14 cellular contexts compared by ENCODE assay signal in genomic region chr18:27075828-27076227, GRCh38.
DNase-seq lines count a peak whose midpoint lies in the region; ATAC-seq and TF ChIP-seq lines count a peak whose summit lies in the region.
"Had no signal": no experiment of that assay in that cellular context is flagged by ENCODE, and none has a peak within 500 bp of the region (broad histone marks: within the 10 kb centered on the region; RNA-seq: fewer than 3 reads in every experiment).

No MANE protein-coding gene starts in this region.

- H3K4me1 ChIP-seq in aorta (ENCODE audit: control insufficient read depth in 1 of 2, insufficient read depth in 2 of 2, low read length in 2 of 2) = no peaks in the 10 kb centered on the region

- peaks cover 8% of the 10 kb centered on the region in 2 donors for H3K9me3 Mint-ChIP-seq in activated T-cell treated with anti-CD3 and anti-CD28 coated beads, Interleukin-2, amount 50 U/mL, for 72 hours
- peaks cover 8% of the 10 kb centered on the region for H3K9me3 Mint-ChIP-seq in activated T-cell treated with anti-CD3 and anti-CD28 coated beads, Interleukin-2, amount 50 U/mL, for 24 hours
- no peaks in the 10 kb centered on the region for H3K9me3 Mint-ChIP-seq in nephron progenitor cell

- no peak for ATAC-seq in activated T-cell treated with anti-CD3 and anti-CD28 coated beads, Interleukin-2, amount 50 U/mL, for 72 hours (replicated peaks in 1 of 2)
- ATAC-seq in aorta (ENCODE audit: low FRiP score) = no peak

- WGBS in aorta, 2 donors = 67 to 68% methylated on average over 3 of the region's 3 CpGs

- H3K36me3 ChIP-seq in aorta (ENCODE audit: control insufficient read depth in 1 of 2, insufficient read depth in 2 of 2, low read length in 1 of 2) = no peaks in the 10 kb centered on the region

- peak overlapping the region; percentile 15 for H3K27ac Mint-ChIP-seq in activated T-cell treated with anti-CD3 and anti-CD28 coated beads, Interleukin-2, amount 50 U/mL, for 72 hours
- no peak overlapping the region for H3K27ac Mint-ChIP-seq in activated T-cell treated with anti-CD3 and anti-CD28 coated beads, Interleukin-2, amount 50 U/mL, for 24 hours
- peak overlapping the region; percentile 41 for H3K27ac Mint-ChIP-seq in nephron progenitor cell
- H3K27ac Mint-ChIP-seq: CD14-positive monocyte had no signal

- no peaks in the 10 kb centered on the region for H3K4me1 Mint-ChIP-seq in activated T-cell treated with anti-CD3 and anti-CD28 coated beads, Interleukin-2, amount 50 U/mL, for 72 hours (ENCODE audit: low read depth)
- H3K4me1 Mint-ChIP-seq in activated T-cell treated with anti-CD3 and anti-CD28 coated beads, Interleukin-2, amount 50 U/mL, for 24 hours (ENCODE audit: low read depth) = no peaks in the 10 kb centered on the region
- peaks cover 52% of the 10 kb centered on the region for H3K4me1 Mint-ChIP-seq in nephron progenitor cell
- H3K4me1 Mint-ChIP-seq: CD14-positive monocyte had no signal

- no peak overlapping the region for H3K27ac ChIP-seq in aorta (ENCODE audit: low read depth in 1 of 2, low read length in 2 of 2)
- H3K27ac ChIP-seq: GM23248 had no signal

- intact Hi-C loops in aorta (cut with DNase I) = no loop called here

- H3K9me3 ChIP-seq in aorta (ENCODE audit: control insufficient read depth, low read length) = no peaks in the 10 kb centered on the region
- H3K9me3 ChIP-seq: SK-N-SH had no signal

- H3K4me3 Mint-ChIP-seq in activated T-cell treated with anti-CD3 and anti-CD28 coated beads, Interleukin-2, amount 50 U/mL, for 72 hours = no peak overlapping the region
- no peak overlapping the region for H3K4me3 Mint-ChIP-seq in activated T-cell treated with anti-CD3 and anti-CD28 coated beads, Interleukin-2, amount 50 U/mL, for 24 hours
- peak overlapping the region; percentile 15 for H3K4me3 Mint-ChIP-seq in nephron progenitor cell
- H3K4me3 Mint-ChIP-seq: CD14-positive monocyte had no signal

- DNase-seq in activated T-cell treated with anti-CD3 and anti-CD28 coated beads, Interleukin-2, amount 50 U/mL, for 72 hours = no peak
- DNase-seq in activated T-cell treated with anti-CD3 and anti-CD28 coated beads, Interleukin-2, amount 50 U/mL, for 24 hours = no peak
- DNase-seq in NCI-H146 (lab: John Stamatoyannopoulos, UW) (peak; percentile 92), NCI-H69 (lab: John Stamatoyannopoulos, UW) (peak; percentile 92), nephron progenitor cell (peak; percentile 14), aorta (no peak), medulla oblongata (ENCODE audit: extremely low spot score) (no peak), NOMO-1 treated with DMSO at 0.1 percent for 48 hours (lab: John Stamatoyannopoulos, UW; ENCODE audit: unreplicated experiment) (no peak)
- DNase-seq: DND-41, GDM1, GM23248, SK-N-SH, T-helper 2 cell had no signal

- no peaks in the 10 kb centered on the region for H3K27me3 Mint-ChIP-seq in activated T-cell treated with anti-CD3 and anti-CD28 coated beads, Interleukin-2, amount 50 U/mL, for 72 hours (ENCODE audit: low read depth)
- no peaks in the 10 kb centered on the region for H3K27me3 Mint-ChIP-seq in activated T-cell treated with anti-CD3 and anti-CD28 coated beads, Interleukin-2, amount 50 U/mL, for 24 hours
- H3K27me3 Mint-ChIP-seq in nephron progenitor cell (ENCODE audit: low read depth, poor library complexity) = no peaks in the 10 kb centered on the region

- H3K27me3 ChIP-seq in aorta (ENCODE audit: control insufficient read depth in 1 of 2, insufficient read depth in 2 of 2, low read length in 1 of 2) = no peaks in the 10 kb centered on the region

- no peak overlapping the region for H3K4me3 ChIP-seq in aorta (ENCODE audit: low read length in 2 of 2)
- H3K4me3 ChIP-seq: GM23248 had no signal

- no peak for TF ChIP-seq CTCF in nephron progenitor cell (IDR thresholded peaks at IDR 0.05)

- no peaks in the 10 kb centered on the region for H3K36me3 Mint-ChIP-seq in activated T-cell treated with anti-CD3 and anti-CD28 coated beads, Interleukin-2, amount 50 U/mL, for 72 hours (ENCODE audit: insufficient read depth in 2 of 2)
- H3K36me3 Mint-ChIP-seq in activated T-cell treated with anti-CD3 and anti-CD28 coated beads, Interleukin-2, amount 50 U/mL, for 24 hours (ENCODE audit: low read depth) = no peaks in the 10 kb centered on the region
- no peaks in the 10 kb centered on the region for H3K36me3 Mint-ChIP-seq in nephron progenitor cell (ENCODE audit: low read depth)
- H3K36me3 Mint-ChIP-seq: CD14-positive monocyte had no signal

Comparison
In these comparisons a context has a peak if more than half of its experiments do, and no peak if none do; other contexts are left out.
1. DNase-seq: peak in NCI-H146 (single experiment), NCI-H69 (single experiment) and nephron progenitor cell (single experiment); none in activated T-cell treated with anti-CD3 and anti-CD28 coated beads, Interleukin-2, amount 50 U/mL, for 72 hours (0 of 2), activated T-cell treated with anti-CD3 and anti-CD28 coated beads, Interleukin-2, amount 50 U/mL, for 24 hours (single experiment), aorta (0 of 2), medulla oblongata (single experiment) and NOMO-1 treated with DMSO at 0.1 percent for 48 hours (single experiment).